24 cellular contexts compared by ENCODE assay signal in the genomic region with DNA sequence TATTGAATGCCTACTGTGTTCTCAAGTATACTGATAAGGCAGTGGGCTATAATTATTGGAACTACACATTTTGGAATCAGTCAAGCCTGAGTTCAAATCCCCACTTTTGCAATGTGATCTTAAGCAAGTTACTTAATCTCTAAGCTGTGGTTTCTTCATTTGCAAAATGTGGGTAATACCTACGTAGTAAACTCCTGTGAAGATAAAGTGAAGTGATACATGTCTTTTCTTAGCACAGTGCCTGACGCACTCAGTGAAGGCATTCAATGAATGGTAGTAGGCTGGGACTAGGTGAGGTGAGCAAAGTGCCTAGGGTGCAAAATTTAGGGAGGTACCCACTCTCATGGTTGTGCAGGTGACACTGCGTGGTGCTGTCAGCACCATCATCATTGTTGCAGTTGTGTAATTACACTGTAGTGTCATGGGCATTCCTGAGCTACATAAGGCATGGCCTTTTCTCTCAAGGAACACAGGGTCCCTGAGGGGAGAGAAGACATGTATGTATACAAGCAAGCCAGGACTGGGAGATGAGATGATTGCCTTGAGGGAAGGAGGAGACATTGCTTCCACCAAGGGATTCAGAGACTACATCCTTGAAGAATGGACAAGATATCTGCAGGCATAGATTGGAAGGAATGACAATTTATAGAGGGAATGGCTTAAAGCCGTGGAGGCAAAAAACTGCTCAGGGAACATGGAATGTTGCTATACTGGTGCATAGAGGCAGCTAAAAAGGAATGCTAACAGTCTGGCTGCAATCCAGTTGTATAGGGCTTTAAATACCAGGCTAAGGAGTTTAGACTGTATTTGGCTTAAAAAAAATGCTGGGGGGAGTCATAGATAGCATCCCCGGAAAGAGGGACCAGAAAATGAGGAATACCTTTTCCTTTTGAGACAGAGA.
A peak's percentile ranks its signal among the peaks of the same experiment; 100 is the strongest.
DNase-seq lines count a peak whose midpoint lies in the region; ATAC-seq and TF ChIP-seq lines count a peak whose summit lies in the region.
"Had no signal": no experiment of that assay in that cellular context is flagged by ENCODE, and none has a peak within 500 bp of the region (broad histone marks: within the 10 kb centered on the region; RNA-seq: fewer than 3 reads in every experiment).

No MANE protein-coding gene starts in this region.

- CTCF ChIA-PET in MCF 10A (lab: Yijun Ruan, JAX), result interaction anchor here (0.6 to 1.6 kb wide), 5 partner anchors 8 to 612 kb away, joined by 3 to 8 read pairs (median 4); no protein-coding TSS in a partner anchor
- CTCF ChIA-PET in T-cell (lab: Charles Lee), result interaction anchor here in 1 of 2 donors (1.0 to 1.7 kb wide), 2 partner anchors 19 to 22 kb away, joined by 3 to 5 read pairs; no protein-coding TSS in a partner anchor

- H3K79me2 ChIP-seq in smooth muscle cell (ENCODE audit: low read depth), result no peaks in the 10 kb centered on the region

- intact Hi-C loops in MCF 10A (cut with micrococcal nuclease), result loop anchor here (10.0 kb wide), 1 partner anchor 47 kb away; no protein-coding TSS in a partner anchor
- intact Hi-C loops in breast epithelium (cut with DNase I; ENCODE audit: low total_unique reads), result no loop called here
- intact Hi-C loops in cardiac septum (cut with DNase I), result no loop called here

- H3K27ac Mint-ChIP-seq in MCF 10A (ENCODE audit: low read depth, unreplicated experiment), result peak overlapping the region; percentile 5
- peak overlapping the region; percentile 75 to 83 for H3K27ac Mint-ChIP-seq in T-cell
- H3K27ac Mint-ChIP-seq: activated B cell treated with CpG ODN at 0.5 μM for 24 hours; activated naive CD4-positive, alpha-beta T cell treated with anti-CD3 and anti-CD28 coated beads, Interleukin-2, amount 50 U/mL, for 24 hours had no signal

- H3K36me3 ChIP-seq in breast epithelium (no peaks in the 10 kb centered on the region), smooth muscle cell (ENCODE audit: low read depth) (no peaks in the 10 kb centered on the region)
- H3K36me3 ChIP-seq: cardiac muscle cell, prostate gland had no signal

- peaks cover 56% of the 10 kb centered on the region for H3K4me1 Mint-ChIP-seq in MCF 10A (ENCODE audit: insufficient read depth, unreplicated experiment)
- H3K4me1 Mint-ChIP-seq in T-cell, result peaks cover 11 to 47% (median 36%) of the 10 kb centered on the region in 3 donors

- H3K4me3 ChIP-seq in breast epithelium, result no peak overlapping the region
- H3K4me3 ChIP-seq in smooth muscle cell, result no peak overlapping the region
- H3K4me3 ChIP-seq: cardiac muscle cell, prostate gland had no signal

- BruUV-seq in MCF 10A (replicated peaks; lab: Mats Ljungman, UMichigan), result no TSS peak

- H3K9me3 ChIP-seq in breast epithelium (no peaks in the 10 kb centered on the region), smooth muscle cell (replicated peaks; ENCODE audit: low read depth) (no peaks in the 10 kb centered on the region)
- H3K9me3 ChIP-seq: prostate gland had no signal

- 38% methylated on average over 5 of the region's 5 CpGs for WGBS in smooth muscle cell (ENCODE audit: low lambda C conversion rate)

- TF ChIP-seq CTCF in MCF 10A (IDR thresholded peaks at IDR 0.05; ENCODE audit: unreplicated experiment), result no peak
- no peak for TF ChIP-seq CTCF in breast epithelium (IDR thresholded peaks at IDR 0.05)
- TF ChIP-seq CTCF in smooth muscle cell (IDR thresholded peaks at IDR 0.05; ENCODE audit: borderline replicate concordance, insufficient read depth, poor library complexity, severe bottlenecking), result no peak

- H3K9ac ChIP-seq in smooth muscle cell (ENCODE audit: low read depth), result no peak overlapping the region
- H3K9ac ChIP-seq: KMS-11 had no signal

- no peaks in the 10 kb centered on the region for H4K20me1 ChIP-seq in smooth muscle cell (ENCODE audit: low read depth)

- ATAC-seq in T-cell (replicated peaks in 1 of 4), result peak in 1 of 4 experiments; percentile 42
- ATAC-seq: HCT116; Panc1; stimulated activated naive CD8-positive, alpha-beta T cell treated with anti-CD3 and anti-CD28 coated beads, Interleukin-15, Interleukin-2, amounts not matched to agents 100 U/mL and 50 U/mL, for 24 hours had no signal

- TF ChIP-seq POLR2A in breast epithelium (IDR thresholded peaks at IDR 0.05), result no peak

- H3K27me3 ChIP-seq in breast epithelium (no peaks in the 10 kb centered on the region), smooth muscle cell (ENCODE audit: low read depth) (no peaks in the 10 kb centered on the region)
- H3K27me3 ChIP-seq: cardiac muscle cell had no signal

- H3K4me1 ChIP-seq in breast epithelium (no peaks in the 10 kb centered on the region), smooth muscle cell (ENCODE audit: low read depth) (peaks cover 19% of the 10 kb centered on the region)
- H3K4me1 ChIP-seq: prostate gland had no signal

- DNase-seq in MCF 10A (ENCODE audit: unreplicated experiment), result no peak
- no peak for DNase-seq in breast epithelium (ENCODE audit: low spot score in 2 of 2)
- peak in 4 of 34 experiments; percentile 3 to 11 (median 8) for DNase-seq in T-cell
- no peak for DNase-seq in epithelial cell of prostate (ENCODE audit: low read depth, low spot score)
- DNase-seq in smooth muscle cell (lab: John Stamatoyannopoulos, UW; ENCODE audit: unreplicated experiment), result no peak
- DNase-seq in epidermal melanocyte (ENCODE audit: insufficient read length, low spot score), result no peak
- no peak for DNase-seq in superior temporal gyrus (ENCODE audit: extremely low spot score)
- DNase-seq in cardiac septum (ENCODE audit: low spot score), result no peak
- DNase-seq: activated B cell treated with CpG ODN at 0.5 μM for 24 hours; activated CD8-positive, alpha-beta memory T cell treated with anti-CD3 and anti-CD28 coated beads, Interleukin-2, amount 50 U/mL, for 4 hours; AML-193; aorta; dermis blood vessel endothelial cell; NCI-H1417; NCI-H2029 treated with DMSO at 0.1 percent for 48 hours; NCI-H69; SIG-M5; stimulated activated naive CD8-positive, alpha-beta T cell treated with anti-CD3 and anti-CD28 coated beads, Interleukin-15, Interleukin-2, amounts not matched to agents 100 U/mL and 50 U/mL, for 24 hours had no signal

- H3K27ac ChIP-seq in breast epithelium, result no peak overlapping the region
- H3K27ac ChIP-seq in epithelial cell of prostate, result peak overlapping the region; percentile 63
- peak overlapping the region; percentile 72 for H3K27ac ChIP-seq in smooth muscle cell (ENCODE audit: low read depth)
- H3K27ac ChIP-seq: cardiac muscle cell, KMS-11, prostate gland had no signal

- no peaks in the 10 kb centered on the region for H3K9me3 Mint-ChIP-seq in MCF 10A (ENCODE audit: unreplicated experiment)
- no peaks in the 10 kb centered on the region for H3K9me3 Mint-ChIP-seq in T-cell
- H3K9me3 Mint-ChIP-seq: activated B cell treated with CpG ODN at 0.5 μM for 24 hours; activated naive CD4-positive, alpha-beta T cell treated with anti-CD3 and anti-CD28 coated beads, Interleukin-2, amount 50 U/mL, for 24 hours had no signal

- no peaks in the 10 kb centered on the region for H3K27me3 Mint-ChIP-seq in MCF 10A (ENCODE audit: insufficient read depth, unreplicated experiment)
- H3K27me3 Mint-ChIP-seq in T-cell, result peaks cover 2 to 13% of the 10 kb centered on the region in 2 donors
- H3K27me3 Mint-ChIP-seq: activated naive CD4-positive, alpha-beta T cell treated with anti-CD3 and anti-CD28 coated beads, Interleukin-2, amount 50 U/mL, for 24 hours had no signal

- H3K36me3 Mint-ChIP-seq in MCF 10A (ENCODE audit: insufficient read depth, unreplicated experiment), result no peaks in the 10 kb centered on the region
- H3K36me3 Mint-ChIP-seq in T-cell, result no peaks in the 10 kb centered on the region
- H3K36me3 Mint-ChIP-seq: activated naive CD4-positive, alpha-beta T cell treated with anti-CD3 and anti-CD28 coated beads, Interleukin-2, amount 50 U/mL, for 24 hours had no signal

- H2AFZ ChIP-seq in smooth muscle cell (ENCODE audit: low read depth), result no peak overlapping the region

- POLR2A ChIA-PET in MCF 10A (lab: Yijun Ruan, JAX), result interaction anchor here (0.9 to 3.5 kb wide), 14 partner anchors 10 to 525 kb away, joined by 3 to 38 read pairs (median 6); a partner anchor contains a TSS
- POLR2A ChIA-PET in T-cell (lab: Charles Lee), result no interaction called here

- peaks cover 28% of the 10 kb centered on the region for H3F3A ChIP-seq in smooth muscle cell (ENCODE audit: low read depth)

- no peak overlapping the region for H3K4me3 Mint-ChIP-seq in MCF 10A (ENCODE audit: unreplicated experiment)
- no peak overlapping the region for H3K4me3 Mint-ChIP-seq in T-cell
- H3K4me3 Mint-ChIP-seq: activated B cell treated with CpG ODN at 0.5 μM for 24 hours; activated naive CD4-positive, alpha-beta T cell treated with anti-CD3 and anti-CD28 coated beads, Interleukin-2, amount 50 U/mL, for 24 hours had no signal

- H3K4me2 ChIP-seq in smooth muscle cell, result peak overlapping the region; percentile 44
- H3K4me2 ChIP-seq: KMS-11 had no signal

Comparison
In these comparisons a context has a peak if more than half of its experiments do, and no peak if none do; other contexts are left out.
1. H3K27ac ChIP-seq: peak in epithelial cell of prostate (single experiment) and smooth muscle cell (single experiment); none in breast epithelium (0 of 2).